Comparison of ENCODE assay signal across 14 cellular contexts in genomic region chr9:89138463-89139390, GRCh38. TPM values are rescaled to one million over a fixed set of nuclear protein-coding genes. Genes with fewer than 3 reads are reported as not detected.
DNase-seq lines count a peak whose midpoint lies in the region; TF ChIP-seq lines count a peak whose summit lies in the region.
"Had no signal": no experiment of that assay in that cellular context is flagged by ENCODE, and none has a peak within 500 bp of the region (broad histone marks: within the 10 kb centered on the region; RNA-seq: fewer than 3 reads in every experiment).

No MANE protein-coding gene starts in this region.

- peak overlapping the region; percentile 46 for H3K4me2 ChIP-seq in skeletal muscle satellite cell (ENCODE audit: low read length)

- WGBS in adrenal gland, 4 donors = 58 to 66% (median 62%) methylated on average over 3 of the region's 3 CpGs

- TF ChIP-seq CTCF in adrenal gland (IDR thresholded peaks at IDR 0.05) = no peak
- TF ChIP-seq CTCF in fibroblast of pulmonary artery (IDR thresholded peaks at IDR 0.05; ENCODE audit: low read length, missing control alignments) = no peak

- H3K4me3 ChIP-seq in adrenal gland = no peak overlapping the region
- no peak overlapping the region for H3K4me3 ChIP-seq in fibroblast of pulmonary artery (replicated peaks; ENCODE audit: low read depth, low read length)
- no peak overlapping the region for H3K4me3 ChIP-seq in skeletal muscle satellite cell (ENCODE audit: low read length)
- H3K4me3 ChIP-seq: colonic mucosa, right atrium auricular region had no signal

- H3K9ac ChIP-seq in skeletal muscle satellite cell (ENCODE audit: low read depth, low read length) = peak overlapping the region; percentile 57

- intact Hi-C loops in adrenal gland (cut with DNase I) = no loop called here

- peaks cover 0 to 9% (median 0%) of the 10 kb centered on the region in 3 donors for H3K9me3 ChIP-seq in adrenal gland (replicated peaks in 1 of 3)
- H3K9me3 ChIP-seq in skeletal muscle satellite cell (replicated peaks; ENCODE audit: low read length) = no peaks in the 10 kb centered on the region
- H3K9me3 ChIP-seq: colonic mucosa, right atrium auricular region had no signal

- H3K27me3 ChIP-seq in adrenal gland (no peaks in the 10 kb centered on the region), skeletal muscle satellite cell (ENCODE audit: control insufficient read depth, insufficient read depth, low read length) (no peaks in the 10 kb centered on the region)
- H3K27me3 ChIP-seq: colonic mucosa, right atrium auricular region had no signal

- peak overlapping the region in 4 of 5 donors; percentile 66 to 85 (median 76) for H3K27ac ChIP-seq in adrenal gland
- H3K27ac ChIP-seq: colonic mucosa, right atrium auricular region had no signal

- peak; percentile 40 for DNase-seq in ELR (ENCODE audit: low read depth)
- peak in 3 of 7 donors; percentile 32 to 46 (median 44) for DNase-seq in adrenal gland
- peak; percentile 72 for DNase-seq in fibroblast of pulmonary artery (ENCODE audit: low read depth)
- no peak for DNase-seq in DMS153 (lab: John Stamatoyannopoulos, UW)
- DNase-seq in activated naive CD4-positive, alpha-beta T cell treated with anti-CD3 and anti-CD28 coated beads, Interleukin-2, amount 50 U/mL, for 16 hours = no peak
- DNase-seq in CD1c-positive myeloid dendritic cell (ENCODE audit: extremely low spot score) = no peak
- DNase-seq in C1 segment of cervical spinal cord (lab: John Stamatoyannopoulos, UW) = no peak
- DNase-seq: naive B cell, NCI-H748 treated with DMSO at 0.1 percent for 48 hours, SIG-M5 had no signal

- H3K36me3 ChIP-seq in adrenal gland (replicated peaks in 1 of 2) (no peaks in the 10 kb centered on the region), skeletal muscle satellite cell (ENCODE audit: insufficient read depth, low read length) (no peaks in the 10 kb centered on the region)
- H3K36me3 ChIP-seq: colonic mucosa, right atrium auricular region had no signal

- TF ChIP-seq POLR2A in adrenal gland (IDR thresholded peaks at IDR 0.05) = no peak

- H3K4me1 ChIP-seq in adrenal gland (replicated peaks in 1 of 2) (peaks cover 16 to 21% of the 10 kb centered on the region in 2 donors), skeletal muscle satellite cell (ENCODE audit: control insufficient read depth, insufficient read depth, low read length) (peaks cover 29% of the 10 kb centered on the region)
- H3K4me1 ChIP-seq: colonic mucosa had no signal

RNA-seq across cellular contexts. Expression of gene SHC3, which starts 39.9 kb away (rescaled TPM):
- total RNA-seq in adrenal gland = 10 to 100 TPM; 16.0 to 56.7 (median 21.8) TPM
- polyA plus RNA-seq in adrenal gland = 10 to 100 TPM in 1 of 3 donors, 1 to 10 TPM in 2; 5.6 to 10.9 (median 7.0) TPM
- 2.8 and 3.7 TPM in 2 replicates for total RNA-seq in skeletal muscle satellite cell (2012; rRNA removed)
- total RNA-seq: activated naive CD4-positive, alpha-beta T cell treated with anti-CD3 and anti-CD28 coated beads for 36 hours had no signal

Comparison
In these comparisons a context has a peak if more than half of its experiments do, and no peak if none do; other contexts are left out.
1. DNase-seq: peak in ELR (single experiment) and fibroblast of pulmonary artery (single experiment); none in DMS153 (single experiment), activated naive CD4-positive, alpha-beta T cell treated with anti-CD3 and anti-CD28 coated beads, Interleukin-2, amount 50 U/mL, for 16 hours (single experiment), CD1c-positive myeloid dendritic cell (single experiment) and C1 segment of cervical spinal cord (0 of 14).